Comparison of ENCODE assay signal across 8 cellular contexts in genomic region chr11:62508336-62509058, GRCh38. TPM values are rescaled to one million over a fixed set of nuclear protein-coding genes. Genes with fewer than 3 reads are reported as not detected.
A peak's percentile ranks its signal among the peaks of the same experiment; 100 is the strongest.
DNase-seq lines count a peak whose midpoint lies in the region; ATAC-seq, FAIRE-seq and TF ChIP-seq lines count a peak whose summit lies in the region.

No MANE protein-coding gene starts in this region.

- POLR2A ChIA-PET in CD4-positive, alpha-beta T cell (lab: Charles Lee): interaction anchor here (1.6 kb wide), 1 partner anchor 48 kb away, joined by 3 read pairs; no protein-coding TSS in a partner anchor

- TF ChIP-seq CTCF in foreskin fibroblast (IDR thresholded peaks at IDR 0.05; ENCODE audit: low read depth, low read length): peak; percentile 49
- TF ChIP-seq CTCF in nephron (IDR thresholded peaks at IDR 0.05; ENCODE audit: unreplicated experiment in 3 of 3): peak; percentile 51 to 61 (median 55)
- no peak for TF ChIP-seq CTCF in CD4-positive, alpha-beta T cell (IDR thresholded peaks at IDR 0.05)

- peak overlapping the region in 1 of 2 donors; percentile 24 for H3K4me3 ChIP-seq in foreskin fibroblast (ENCODE audit: low read depth in 1 of 2, low read length in 2 of 2)

- no peaks in the 10 kb centered on the region for H3K9me3 Mint-ChIP-seq in nephron
- no peaks in the 10 kb centered on the region for H3K9me3 Mint-ChIP-seq in CD4-positive, alpha-beta T cell

- CTCF ChIA-PET in CD4-positive, alpha-beta T cell (lab: Charles Lee): interaction anchor here (1.4 to 2.4 kb wide), 3 partner anchors 34 to 84 kb away, joined by 5 to 12 read pairs (median 7); no protein-coding TSS in a partner anchor

- intact Hi-C loops in CD4-positive, alpha-beta T cell (cut with DNase I, micrococcal nuclease): no loop called here

- H3K27me3 ChIP-seq in CD4-positive, alpha-beta T cell (ENCODE audit: control insufficient read depth, insufficient read depth, low read length): no peaks in the 10 kb centered on the region

- peak; percentile 94 for FAIRE-seq in TTC549 (lab: Jason Lieb, UNC)

- H3K27ac ChIP-seq in CD4-positive, alpha-beta T cell (ENCODE audit: low read depth, low read length): no peak overlapping the region

- H3K4me3 Mint-ChIP-seq in nephron: peak overlapping the region; percentile 25 to 54 (median 47)
- H3K4me3 Mint-ChIP-seq in CD4-positive, alpha-beta T cell: no peak overlapping the region

- no peaks in the 10 kb centered on the region for H3K36me3 Mint-ChIP-seq in nephron (ENCODE audit: low read depth)
- H3K36me3 Mint-ChIP-seq in CD4-positive, alpha-beta T cell (ENCODE audit: low read depth): no peaks in the 10 kb centered on the region

- H3K9me3 ChIP-seq in CD4-positive, alpha-beta T cell (ENCODE audit: control insufficient read depth, low read length): no peaks in the 10 kb centered on the region

- DNase-seq in DMS153 (lab: John Stamatoyannopoulos, UW) (peak; percentile 47), LHCN-M2 (ENCODE audit: low read depth) (peak; percentile 74), foreskin fibroblast (peak; percentile 62 to 84), NCI-H446 treated with DMSO at 0.1 percent for 48 hours (lab: John Stamatoyannopoulos, UW) (no peak)
- no peak for DNase-seq in CD4-positive, alpha-beta T cell

- H3K4me1 Mint-ChIP-seq in nephron: peaks cover 32% of the 10 kb centered on the region
- no peaks in the 10 kb centered on the region for H3K4me1 Mint-ChIP-seq in CD4-positive, alpha-beta T cell (ENCODE audit: low read depth)

- H3K27me3 Mint-ChIP-seq in nephron (ENCODE audit: low read depth): peaks cover 38% of the 10 kb centered on the region
- H3K27me3 Mint-ChIP-seq in CD4-positive, alpha-beta T cell: peaks cover 8% of the 10 kb centered on the region

- H3K27ac Mint-ChIP-seq in nephron: peak overlapping the region; percentile 63 to 78 (median 72)
- H3K27ac Mint-ChIP-seq in CD4-positive, alpha-beta T cell: no peak overlapping the region

- ATAC-seq in CD4-positive, alpha-beta T cell (ENCODE audit: poor library complexity): no peak
- no peak for ATAC-seq in GM18502 (IDR thresholded peaks at IDR 0.05; ENCODE audit: poor library complexity, unreplicated experiment)

RNA-seq across cellular contexts. Expression of gene AHNAK, which starts 38.1 kb away (rescaled TPM):
- total RNA-seq in LHCN-M2 (2014; rRNA removed): 313 and 332 TPM in 2 replicates
- polyA plus RNA-seq in LHCN-M2 (2012): 160 TPM
- total RNA-seq in CD4-positive, alpha-beta T cell: 100 to 1,000 TPM; 320 to 332 TPM

Comparison
In these comparisons a context has a peak if more than half of its experiments do, and no peak if none do; other contexts are left out.
1. DNase-seq: peak in DMS153 (single experiment), LHCN-M2 (single experiment) and foreskin fibroblast (2 of 2); none in NCI-H446 treated with DMSO at 0.1 percent for 48 hours (single experiment) and CD4-positive, alpha-beta T cell (0 of 10).